In genomic region chr11:121270286-121270685, GRCh38 we compare ENCODE assay signal across 19 cellular contexts.
"Had no signal": no experiment of that assay in that cellular context is flagged by ENCODE, and none has a peak within 500 bp of the region (broad histone marks: within the 10 kb centered on the region; RNA-seq: fewer than 3 reads in every experiment).

No MANE protein-coding gene starts in this region.

- H3K4me1 ChIP-seq: gastroesophageal sphincter, parathyroid adenoma, psoas muscle, right atrium auricular region, spleen had no signal

- H3K27me3 ChIP-seq: right atrium auricular region had no signal

- H3K9me3 ChIP-seq: gastroesophageal sphincter, psoas muscle, right atrium auricular region, spleen, tibial nerve had no signal

- H2AFZ ChIP-seq: parathyroid adenoma had no signal

- H3K79me2 ChIP-seq: parathyroid adenoma had no signal

- H3K27ac ChIP-seq: gastroesophageal sphincter, parathyroid adenoma, psoas muscle, right atrium auricular region, spleen, tibial nerve, WERI-Rb-1 had no signal

- DNase-seq: activated CD4-positive, alpha-beta T cell treated with anti-CD3 and anti-CD28 coated beads for 48 hours; activated CD4-positive, alpha-beta T cell treated with anti-CD3 and anti-CD28 coated beads, Interleukin-2, amount 50 U/mL, for 48 hours; activated CD8-positive, alpha-beta memory T cell treated with anti-CD3 and anti-CD28 coated beads, Interleukin-2, amount 50 U/mL, for 4 hours; activated gamma-delta T cell; activated naive CD4-positive, alpha-beta T cell treated with anti-CD3 and anti-CD28 coated beads, Interleukin-2, amount 50 U/mL, for 16 hours; activated T-cell treated with anti-CD3 and anti-CD28 coated beads, Interleukin-2, amount 50 U/mL, for 1 hour; amniotic stem cell; effector memory CD8-positive, alpha-beta T cell; hippocampal formation; kidney; midbrain; psoas muscle; spleen; stimulated activated naive CD4-positive, alpha-beta T cell; WERI-Rb-1 had no signal

- H3K36me3 ChIP-seq: gastroesophageal sphincter, right atrium auricular region, spleen, tibial nerve, WERI-Rb-1 had no signal

- H3K4me3 ChIP-seq: gastroesophageal sphincter, psoas muscle, right atrium auricular region, spleen, tibial nerve had no signal

- H3K9ac ChIP-seq: parathyroid adenoma had no signal
